1 cellular context compared by ENCODE assay signal in the genomic region with DNA sequence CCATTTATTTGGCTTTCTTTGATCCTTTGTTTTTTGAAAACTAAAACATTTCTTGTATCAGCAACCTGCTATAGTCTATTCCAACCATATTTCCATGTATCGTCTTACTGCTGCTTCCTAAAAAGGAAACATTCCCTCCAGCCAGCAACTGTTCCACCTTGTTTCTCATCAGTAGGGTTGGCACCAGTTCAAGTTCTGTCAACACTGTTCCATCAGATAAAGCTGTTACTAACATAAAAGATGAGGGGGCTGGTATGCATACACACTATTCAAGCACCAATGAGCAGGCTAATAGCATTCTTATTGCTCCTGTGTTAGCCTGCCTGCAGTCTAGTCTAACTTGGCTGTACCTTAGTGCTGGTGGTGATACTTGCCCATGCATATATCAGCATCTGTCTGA.
TF ChIP-seq lines count a peak whose summit lies in the region.

No MANE protein-coding gene starts in this region.

TF ChIP-seq in HEK293, 187 proteins besides CTCF, POLR2A, EP300 and RAD21 (continued from another document):
- TF ChIP-seq, protein P1, sequence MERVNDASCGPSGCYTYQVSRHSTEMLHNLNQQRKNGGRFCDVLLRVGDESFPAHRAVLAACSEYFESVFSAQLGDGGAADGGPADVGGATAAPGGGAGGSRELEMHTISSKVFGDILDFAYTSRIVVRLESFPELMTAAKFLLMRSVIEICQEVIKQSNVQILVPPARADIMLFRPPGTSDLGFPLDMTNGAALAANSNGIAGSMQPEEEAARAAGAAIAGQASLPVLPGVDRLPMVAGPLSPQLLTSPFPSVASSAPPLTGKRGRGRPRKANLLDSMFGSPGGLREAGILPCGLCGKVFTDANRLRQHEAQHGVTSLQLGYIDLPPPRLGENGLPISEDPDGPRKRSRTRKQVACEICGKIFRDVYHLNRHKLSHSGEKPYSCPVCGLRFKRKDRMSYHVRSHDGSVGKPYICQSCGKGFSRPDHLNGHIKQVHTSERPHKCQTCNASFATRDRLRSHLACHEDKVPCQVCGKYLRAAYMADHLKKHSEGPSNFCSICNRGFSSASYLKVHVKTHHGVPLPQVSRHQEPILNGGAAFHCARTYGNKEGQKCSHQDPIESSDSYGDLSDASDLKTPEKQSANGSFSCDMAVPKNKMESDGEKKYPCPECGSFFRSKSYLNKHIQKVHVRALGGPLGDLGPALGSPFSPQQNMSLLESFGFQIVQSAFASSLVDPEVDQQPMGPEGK (tag by site-specific recombination; IDR thresholded peaks at IDR 0.05), result peak; percentile 57
- TF ChIP-seq ZNF600 (tag by site-specific recombination; IDR thresholded peaks at IDR 0.05) (peak; percentile 36; the same call in 1 of the 2 replicates), ZNF2 (tag by site-specific recombination; IDR thresholded peaks at IDR 0.05) (0 out of 2 replicates have a peak, but pooled peaks have one; percentile 55), ZNF121 (tag by site-specific recombination; IDR thresholded peaks at IDR 0.05) (no peak), ZNF548 (tag by site-specific recombination; IDR thresholded peaks at IDR 0.05) (no peak), ZNF18 (tag by site-specific recombination; IDR thresholded peaks at IDR 0.05) (peak; percentile 68), ZNF843 (tag by site-specific recombination; IDR thresholded peaks at IDR 0.05) (peak; percentile 67), ZBTB6 (tag by site-specific recombination; IDR thresholded peaks at IDR 0.05) (no peak), ZNF335 (tag by site-specific recombination; conservative IDR thresholded peaks at IDR 0.05) (peak; percentile 12; the same call in 1 of the 2 replicates), ZNF510 (tag by site-specific recombination; IDR thresholded peaks at IDR 0.05; ENCODE audit: insufficient replicate concordance) (no peak), ZNF416 (tag by site-specific recombination; IDR thresholded peaks at IDR 0.05) (no peak), ZNF302 (tag by site-specific recombination; IDR thresholded peaks at IDR 0.05; ENCODE audit: low read depth) (no peak)
- TF ChIP-seq, protein P2, sequence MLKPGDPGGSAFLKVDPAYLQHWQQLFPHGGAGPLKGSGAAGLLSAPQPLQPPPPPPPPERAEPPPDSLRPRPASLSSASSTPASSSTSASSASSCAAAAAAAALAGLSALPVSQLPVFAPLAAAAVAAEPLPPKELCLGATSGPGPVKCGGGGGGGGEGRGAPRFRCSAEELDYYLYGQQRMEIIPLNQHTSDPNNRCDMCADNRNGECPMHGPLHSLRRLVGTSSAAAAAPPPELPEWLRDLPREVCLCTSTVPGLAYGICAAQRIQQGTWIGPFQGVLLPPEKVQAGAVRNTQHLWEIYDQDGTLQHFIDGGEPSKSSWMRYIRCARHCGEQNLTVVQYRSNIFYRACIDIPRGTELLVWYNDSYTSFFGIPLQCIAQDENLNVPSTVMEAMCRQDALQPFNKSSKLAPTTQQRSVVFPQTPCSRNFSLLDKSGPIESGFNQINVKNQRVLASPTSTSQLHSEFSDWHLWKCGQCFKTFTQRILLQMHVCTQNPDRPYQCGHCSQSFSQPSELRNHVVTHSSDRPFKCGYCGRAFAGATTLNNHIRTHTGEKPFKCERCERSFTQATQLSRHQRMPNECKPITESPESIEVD (tag by site-specific recombination; IDR thresholded peaks at IDR 0.05), result peak; percentile 74
